25 cellular contexts compared by ENCODE assay signal in the genomic region with DNA sequence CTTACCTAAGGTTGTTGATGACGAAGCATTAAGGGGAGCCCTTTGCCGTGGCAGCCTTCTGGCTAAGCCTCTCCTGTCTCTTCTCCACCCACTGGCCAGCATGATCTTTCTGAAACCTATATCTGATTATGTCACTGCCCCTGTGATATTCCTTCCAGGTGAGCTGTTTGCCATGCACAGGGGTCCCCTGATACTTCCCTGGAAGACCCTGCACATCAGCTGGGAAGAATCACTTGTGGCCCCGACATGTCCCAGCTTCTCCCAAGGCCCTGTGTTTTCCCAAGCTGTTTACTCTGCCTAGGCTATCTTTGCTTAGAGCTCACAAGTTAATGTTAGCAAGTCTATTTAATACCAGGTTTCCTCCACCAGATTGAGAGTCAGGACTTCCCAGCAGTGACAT. TPM values are rescaled to one million over a fixed set of nuclear protein-coding genes. Genes with fewer than 3 reads are reported as not detected.
A peak's percentile ranks its signal among the peaks of the same experiment; 100 is the strongest.
DNase-seq lines count a peak whose midpoint lies in the region; FAIRE-seq and TF ChIP-seq lines count a peak whose summit lies in the region.
"Had no signal": no experiment of that assay in that cellular context is flagged by ENCODE, and none has a peak within 500 bp of the region (broad histone marks: within the 10 kb centered on the region; RNA-seq: fewer than 3 reads in every experiment).

No MANE protein-coding gene starts in this region.

- no peak overlapping the region for H3K4me3 Mint-ChIP-seq in activated T-cell treated with anti-CD3 and anti-CD28 coated beads, Interleukin-2, amount 50 U/mL, for 24 hours
- H3K4me3 Mint-ChIP-seq: CD4-positive, alpha-beta memory T cell had no signal

- H3K4me1 Mint-ChIP-seq in activated T-cell treated with anti-CD3 and anti-CD28 coated beads, Interleukin-2, amount 50 U/mL, for 24 hours (ENCODE audit: low read depth) = peaks cover 2% of the 10 kb centered on the region

- H3K27ac Mint-ChIP-seq in activated T-cell treated with anti-CD3 and anti-CD28 coated beads, Interleukin-2, amount 50 U/mL, for 24 hours = no peak overlapping the region
- H3K27ac Mint-ChIP-seq: CD14-positive monocyte had no signal

- dilution Hi-C loops in endothelial cell of umbilical vein (cut with MboI; ENCODE audit: extremely low pct_ligation_motif_present, low sequenced_read_pairs) = no loop called here

- no peaks in the 10 kb centered on the region for H3K9me1 ChIP-seq in endothelial cell of umbilical vein (replicated peaks; ENCODE audit: control insufficient read depth, extremely low read depth, insufficient read depth, low read length)

- TF ChIP-seq POLR2A in endothelial cell of umbilical vein (IDR thresholded peaks at IDR 0.05; ENCODE audit: low read depth, low read length) = no peak
- TF ChIP-seq POLR2A in spleen (IDR thresholded peaks at IDR 0.05) = no peak

- H3K27me3 ChIP-seq in endothelial cell of umbilical vein (ENCODE audit: control insufficient read depth in 2 of 2, insufficient read depth in 2 of 2, low read length in 2 of 2) = peaks cover 19 to 36% of the 10 kb centered on the region in 2 experiments
- H3K27me3 ChIP-seq in spleen (replicated peaks in 1 of 7) = peaks cover 0 to 34% (median 8%) of the 10 kb centered on the region in 7 donors
- H3K27me3 ChIP-seq: BLaER1 had no signal

- peaks cover 41% of the 10 kb centered on the region for H3K27me3 Mint-ChIP-seq in activated T-cell treated with anti-CD3 and anti-CD28 coated beads, Interleukin-2, amount 50 U/mL, for 24 hours

- BruUV-seq in endothelial cell of umbilical vein (replicated peaks; lab: Mats Ljungman, UMichigan) = no TSS peak

- FAIRE-seq in endothelial cell of umbilical vein (lab: Jason Lieb, UNC) = no peak
- FAIRE-seq: A549, GM12891, GM19239, H54 had no signal

- no peaks in the 10 kb centered on the region for H3K4me1 ChIP-seq in endothelial cell of umbilical vein (ENCODE audit: control insufficient read depth, extremely low read depth, insufficient read depth, low read length)
- peaks cover 0 to 6% (median 2%) of the 10 kb centered on the region in 6 donors for H3K4me1 ChIP-seq in spleen
- H3K4me1 ChIP-seq: BLaER1 had no signal

- no peak overlapping the region for H3K4me2 ChIP-seq in endothelial cell of umbilical vein (ENCODE audit: insufficient read depth, low read length)
- H3K4me2 ChIP-seq: A549, BLaER1 had no signal

- H3K27ac ChIP-seq in endothelial cell of umbilical vein (ENCODE audit: insufficient read depth, low read depth, low read length) = no peak overlapping the region
- H3K27ac ChIP-seq in spleen = no peak overlapping the region
- H3K27ac ChIP-seq: 22Rv1, A549, BLaER1, GM23248, HL-60 had no signal

- 85 to 95% (median 92%) methylated on average over 3 of the region's 3 CpGs for WGBS in spleen, 5 donors

- no peak overlapping the region for H3K4me3 ChIP-seq in endothelial cell of umbilical vein (replicated peaks in 1 of 3; ENCODE audit: insufficient read depth in 1 of 3, low read depth in 1 of 3, low read length in 3 of 3)
- H3K4me3 ChIP-seq in spleen = no peak overlapping the region
- H3K4me3 ChIP-seq: A549, BLaER1, GM23248 had no signal

- TF ChIP-seq CTCF in endothelial cell of umbilical vein (IDR thresholded peaks at IDR 0.05; ENCODE audit: extremely low read depth in 1 of 2, insufficient read depth in 1 of 2, low read depth in 1 of 2, low read length in 2 of 2) (no peak), spleen (IDR thresholded peaks at IDR 0.05 in 8 of 11, conservative IDR thresholded peaks at IDR 0.05 in 3 of 11) (no peak)

- intact Hi-C loops in endothelial cell of umbilical vein (cut with micrococcal nuclease) (loop anchor here (10.0 kb wide), 1 partner anchor 345 kb away; the partner anchor contains the start of gene KCNH1), spleen (cut with DNase I; ENCODE audit: low total_unique reads) (no loop called here)

- H3K9me3 ChIP-seq in endothelial cell of umbilical vein (replicated peaks; ENCODE audit: control insufficient read depth, insufficient read depth, low read length) (no peaks in the 10 kb centered on the region), spleen (no peaks in the 10 kb centered on the region)
- H3K9me3 ChIP-seq: A549, BLaER1 had no signal

- POLR2A ChIA-PET in endothelial cell of umbilical vein (lab: Charles Lee) = no interaction called here

- H3K79me2 ChIP-seq in endothelial cell of umbilical vein (ENCODE audit: control insufficient read depth, insufficient read depth, low read length) = no peaks in the 10 kb centered on the region

- H2AFZ ChIP-seq in endothelial cell of umbilical vein (ENCODE audit: low read depth, low read length) = no peak overlapping the region
- H2AFZ ChIP-seq: GM23248 had no signal

- H3K36me3 ChIP-seq in endothelial cell of umbilical vein (ENCODE audit: control insufficient read depth in 2 of 2, extremely low read depth in 1 of 2, insufficient read depth in 2 of 2, low read length in 2 of 2) (no peaks in the 10 kb centered on the region), spleen (no peaks in the 10 kb centered on the region)
- H3K36me3 ChIP-seq: BLaER1 had no signal

- H3K36me3 Mint-ChIP-seq in activated T-cell treated with anti-CD3 and anti-CD28 coated beads, Interleukin-2, amount 50 U/mL, for 24 hours (ENCODE audit: low read depth) = no peaks in the 10 kb centered on the region
- H3K36me3 Mint-ChIP-seq: CD14-positive monocyte; CD4-positive, alpha-beta memory T cell had no signal

- no peak overlapping the region for H3K9ac ChIP-seq in endothelial cell of umbilical vein (replicated peaks; ENCODE audit: extremely low read depth, insufficient read depth, low read length)
- H3K9ac ChIP-seq: BLaER1, GM23248 had no signal

- H4K20me1 ChIP-seq in endothelial cell of umbilical vein (replicated peaks; ENCODE audit: control insufficient read depth, extremely low read depth, insufficient read depth, low read length) = no peaks in the 10 kb centered on the region
- H4K20me1 ChIP-seq: BLaER1 had no signal

- CTCF ChIA-PET in endothelial cell of umbilical vein (lab: Charles Lee) = interaction anchor here (1.1 to 5.4 kb wide), 5 partner anchors 10 to 156 kb away, joined by 4 to 74 read pairs (median 7); no protein-coding TSS in a partner anchor

- H3K9me3 Mint-ChIP-seq in activated T-cell treated with anti-CD3 and anti-CD28 coated beads, Interleukin-2, amount 50 U/mL, for 24 hours = no peaks in the 10 kb centered on the region
- H3K9me3 Mint-ChIP-seq: CD4-positive, alpha-beta memory T cell had no signal

- peak; percentile 22 for DNase-seq in DMS53 (lab: John Stamatoyannopoulos, UW)
- DNase-seq in DMS53 treated with DMSO at 0.1 percent for 48 hours (lab: John Stamatoyannopoulos, UW; ENCODE audit: unreplicated experiment) = no peak
- peak; percentile 42 for DNase-seq in NCI-H69 (lab: John Stamatoyannopoulos, UW)
- no peak for DNase-seq in endothelial cell of umbilical vein (ENCODE audit: low read depth, low spot score)
- peak; percentile 37 for DNase-seq in spleen
- no peak for DNase-seq in NOMO-1 treated with dmso at 0.1 percent for 144 hours (lab: John Stamatoyannopoulos, UW; ENCODE audit: unreplicated experiment)
- no peak for DNase-seq in activated T-cell treated with anti-CD3 and anti-CD28 coated beads, Interleukin-2, amount 50 U/mL, for 24 hours
- DNase-seq in NCI-H2029 treated with DMSO at 0.1 percent for 48 hours (lab: John Stamatoyannopoulos, UW) = no peak
- DNase-seq: CD4-positive, alpha-beta memory T cell; DMS153; DND-41; EL; GM23248; HCEC 1CT; IMR-90 had no signal

TF ChIP-seq in endothelial cell of umbilical vein, 7 proteins besides CTCF, POLR2A, EP300 and RAD21:
- TF ChIP-seq POLR2AphosphoS5 (IDR thresholded peaks at IDR 0.05; ENCODE audit: insufficient read depth, low read depth, low read length) = no peak
- peak; percentile 15 for TF ChIP-seq EZH2 (IDR thresholded peaks at IDR 0.05; ENCODE audit: borderline replicate concordance, low read depth, low read length, severe bottlenecking)
- TF ChIP-seq MYC (IDR thresholded peaks at IDR 0.05; ENCODE audit: low read depth, low read length) = no peak
- TF ChIP-seq JUN (IDR thresholded peaks at IDR 0.05; ENCODE audit: borderline replicate concordance, insufficient read depth, insufficient read length, low read depth) = no peak
- no peak for TF ChIP-seq MAX (IDR thresholded peaks at IDR 0.05; ENCODE audit: insufficient read depth, insufficient read length)
- TF ChIP-seq FOS (IDR thresholded peaks at IDR 0.05; ENCODE audit: borderline replicate concordance, insufficient read depth, low read length) = no peak
- no peak for TF ChIP-seq GATA2 (IDR thresholded peaks at IDR 0.05; ENCODE audit: insufficient read depth, insufficient read length, low read depth, low read length)
TF ChIP-seq in endothelial cell of umbilical vein: peak in this region for 1.

RNA-seq across cellular contexts. Expression of gene RD3, which starts 12.3 kb away (rescaled TPM):
- total RNA-seq in endothelial cell of umbilical vein (not detected in 2 replicates), spleen (not detected)
- polyA plus RNA-seq in endothelial cell of umbilical vein (not detected in 2 replicates), spleen (not detected)
- polyA plus RNA-seq in endothelial cell of umbilical vein (2011; cell fraction: cytosol; rRNA removed) = not detected in 2 replicates
- polyA plus RNA-seq in endothelial cell of umbilical vein (2011; cell fraction: nucleus; rRNA removed) = not detected in 2 replicates
- polyA plus RNA-seq in endothelial cell of umbilical vein (2012) = not detected in 2 replicates
- polyA minus RNA-seq in endothelial cell of umbilical vein = not detected in 2 replicates
- not detected for polyA minus RNA-seq in endothelial cell of umbilical vein (2011; cell fraction: cytosol; rRNA and poly(A)+ RNA removed)
- not detected in 2 replicates for polyA minus RNA-seq in endothelial cell of umbilical vein (2011; cell fraction: nucleus; rRNA and poly(A)+ RNA removed)
- total RNA-seq: CD4-positive, alpha-beta memory T cell; G401; GM23248; HT1080; IMR-90 had no signal
- polyA plus RNA-seq: A549; CD14-positive monocyte; CD4-positive, alpha-beta memory T cell; GM23248; IMR-90 had no signal

Comparison
In these comparisons a context has a peak if more than half of its experiments do, and no peak if none do; other contexts are left out.
1. DNase-seq: peak in DMS53 (single experiment), NCI-H69 (single experiment) and spleen (single experiment); none in DMS53 treated with DMSO at 0.1 percent for 48 hours (single experiment), endothelial cell of umbilical vein (single experiment), NOMO-1 treated with dmso at 0.1 percent for 144 hours (single experiment), activated T-cell treated with anti-CD3 and anti-CD28 coated beads, Interleukin-2, amount 50 U/mL, for 24 hours (single experiment) and NCI-H2029 treated with DMSO at 0.1 percent for 48 hours (single experiment).